In the genomic region with DNA sequence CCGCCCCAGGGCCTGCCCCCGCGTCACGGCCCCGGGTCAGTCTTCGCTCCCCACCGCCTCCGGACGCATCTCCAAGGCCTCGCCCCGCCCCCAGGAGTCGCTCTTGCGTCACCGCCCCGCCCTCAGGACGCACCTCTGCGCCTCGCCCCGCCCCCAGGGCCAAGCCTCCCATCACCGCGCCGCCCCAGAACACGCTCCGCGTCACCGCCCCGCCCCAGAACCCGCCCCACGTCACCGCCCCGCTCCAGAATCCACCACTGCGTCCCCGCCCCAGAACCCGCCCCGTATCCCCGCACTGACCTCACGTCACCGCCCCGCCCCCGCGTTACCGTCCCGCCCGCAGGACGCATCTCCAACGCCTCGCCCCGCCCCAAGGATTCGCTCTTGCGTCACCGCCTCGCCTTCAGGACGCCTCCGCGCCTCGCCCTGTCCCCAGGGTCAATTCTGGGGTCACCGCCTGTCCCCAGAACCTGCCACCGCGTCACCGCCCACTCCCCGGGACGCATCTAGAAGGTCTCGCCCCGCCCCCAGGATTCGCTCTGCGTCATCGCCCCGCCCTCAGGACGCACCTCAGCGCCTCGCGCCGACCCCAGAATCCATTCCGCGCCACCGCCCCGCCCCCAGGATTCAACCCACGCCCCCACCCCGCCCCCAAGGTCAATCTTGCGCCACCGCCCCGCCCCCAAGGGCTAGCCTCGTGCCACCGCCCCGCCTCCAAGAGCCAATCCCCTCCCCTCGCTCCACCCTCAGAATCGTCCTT, we compare ENCODE assay signal across 1 cellular context.
A peak's percentile ranks its signal among the peaks of the same experiment; 100 is the strongest.
TF ChIP-seq lines count a peak whose summit lies in the region.

No MANE protein-coding gene starts in this region.

TF ChIP-seq in K562, 482 proteins besides CTCF, POLR2A, EP300 and RAD21 (continued from another document and continues in another):
- TF ChIP-seq, protein P1, sequence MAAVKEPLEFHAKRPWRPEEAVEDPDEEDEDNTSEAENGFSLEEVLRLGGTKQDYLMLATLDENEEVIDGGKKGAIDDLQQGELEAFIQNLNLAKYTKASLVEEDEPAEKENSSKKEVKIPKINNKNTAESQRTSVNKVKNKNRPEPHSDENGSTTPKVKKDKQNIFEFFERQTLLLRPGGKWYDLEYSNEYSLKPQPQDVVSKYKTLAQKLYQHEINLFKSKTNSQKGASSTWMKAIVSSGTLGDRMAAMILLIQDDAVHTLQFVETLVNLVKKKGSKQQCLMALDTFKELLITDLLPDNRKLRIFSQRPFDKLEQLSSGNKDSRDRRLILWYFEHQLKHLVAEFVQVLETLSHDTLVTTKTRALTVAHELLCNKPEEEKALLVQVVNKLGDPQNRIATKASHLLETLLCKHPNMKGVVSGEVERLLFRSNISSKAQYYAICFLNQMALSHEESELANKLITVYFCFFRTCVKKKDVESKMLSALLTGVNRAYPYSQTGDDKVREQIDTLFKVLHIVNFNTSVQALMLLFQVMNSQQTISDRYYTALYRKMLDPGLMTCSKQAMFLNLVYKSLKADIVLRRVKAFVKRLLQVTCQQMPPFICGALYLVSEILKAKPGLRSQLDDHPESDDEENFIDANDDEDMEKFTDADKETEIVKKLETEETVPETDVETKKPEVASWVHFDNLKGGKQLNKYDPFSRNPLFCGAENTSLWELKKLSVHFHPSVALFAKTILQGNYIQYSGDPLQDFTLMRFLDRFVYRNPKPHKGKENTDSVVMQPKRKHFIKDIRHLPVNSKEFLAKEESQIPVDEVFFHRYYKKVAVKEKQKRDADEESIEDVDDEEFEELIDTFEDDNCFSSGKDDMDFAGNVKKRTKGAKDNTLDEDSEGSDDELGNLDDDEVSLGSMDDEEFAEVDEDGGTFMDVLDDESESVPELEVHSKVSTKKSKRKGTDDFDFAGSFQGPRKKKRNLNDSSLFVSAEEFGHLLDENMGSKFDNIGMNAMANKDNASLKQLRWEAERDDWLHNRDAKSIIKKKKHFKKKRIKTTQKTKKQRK (IDR thresholded peaks at IDR 0.05; ENCODE audit: borderline replicate concordance, low read depth, low read length) = no peak
- TF ChIP-seq ELF2 (CRISPR knock-in tag; IDR thresholded peaks at IDR 0.05) (no peak), TAF1 (IDR thresholded peaks at IDR 0.05; ENCODE audit: control insufficient read depth, extremely low read depth, insufficient read depth, low read length, severe bottlenecking) (no peak), XRCC3 (IDR thresholded peaks at IDR 0.05) (no peak), MAZ (CRISPR knock-in tag; conservative IDR thresholded peaks at IDR 0.05 in 1 of 2, IDR thresholded peaks at IDR 0.05 in 1 of 2) (peak; percentile 52 to 89; a peak in 3 of 4 replicates), DPF2 (IDR thresholded peaks at IDR 0.05) (no peak), PURB (CRISPR knock-in tag; IDR thresholded peaks at IDR 0.05; ENCODE audit: low read depth) (no peak), SUPT5H (IDR thresholded peaks at IDR 0.05) (no peak; the same call in 1 of the 2 replicates), FOXA1 (IDR thresholded peaks at IDR 0.05; ENCODE audit: borderline replicate concordance) (no peak), MYC (IDR thresholded peaks at IDR 0.05; ENCODE audit: low read depth, low read length) (peak; percentile 37; the same call in 1 of the 2 replicates), MYC (CRISPR knock-in tag; IDR thresholded peaks at IDR 0.05; ENCODE audit: borderline replicate concordance, low read depth) (no peak), SMARCA4 (IDR thresholded peaks at IDR 0.05) (no peak), SMAD2 (IDR thresholded peaks at IDR 0.05; ENCODE audit: low read depth, low read length) (no peak), MTA2 (IDR thresholded peaks at IDR 0.05; ENCODE audit: low read depth) (no peak), BDP1 (IDR thresholded peaks at IDR 0.05; ENCODE audit: insufficient read depth, insufficient read length) (no peak), ZNF212 (CRISPR knock-in tag; IDR thresholded peaks at IDR 0.05) (no peak), HDAC6 (IDR thresholded peaks at IDR 0.05; ENCODE audit: low read depth, low read length) (no peak), E2F3 (CRISPR knock-in tag; IDR thresholded peaks at IDR 0.05) (no peak), ESRRB (CRISPR knock-in tag; IDR thresholded peaks at IDR 0.05; ENCODE audit: borderline replicate concordance) (no peak), SREBF1 (IDR thresholded peaks at IDR 0.05; ENCODE audit: borderline replicate concordance, low read depth, low read length) (0 out of 2 replicates have a peak, but pooled peaks have one; percentile 18), MTA1 (IDR thresholded peaks at IDR 0.05; ENCODE audit: borderline replicate concordance) (no peak), TBP (optimal IDR thresholded peaks at IDR 0.05; ENCODE audit: low read depth, low read length) (no peak), RBM17 (IDR thresholded peaks at IDR 0.05; ENCODE audit: borderline replicate concordance, low read depth, low read length) (no peak), HDGF (IDR thresholded peaks at IDR 0.05) (no peak), ZNF174 (CRISPR knock-in tag; IDR thresholded peaks at IDR 0.05) (no peak), ZNF197 (CRISPR knock-in tag; IDR thresholded peaks at IDR 0.05; ENCODE audit: low read depth) (no peak)
- TF ChIP-seq, protein P2, sequence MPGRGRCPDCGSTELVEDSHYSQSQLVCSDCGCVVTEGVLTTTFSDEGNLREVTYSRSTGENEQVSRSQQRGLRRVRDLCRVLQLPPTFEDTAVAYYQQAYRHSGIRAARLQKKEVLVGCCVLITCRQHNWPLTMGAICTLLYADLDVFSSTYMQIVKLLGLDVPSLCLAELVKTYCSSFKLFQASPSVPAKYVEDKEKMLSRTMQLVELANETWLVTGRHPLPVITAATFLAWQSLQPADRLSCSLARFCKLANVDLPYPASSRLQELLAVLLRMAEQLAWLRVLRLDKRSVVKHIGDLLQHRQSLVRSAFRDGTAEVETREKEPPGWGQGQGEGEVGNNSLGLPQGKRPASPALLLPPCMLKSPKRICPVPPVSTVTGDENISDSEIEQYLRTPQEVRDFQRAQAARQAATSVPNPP (IDR thresholded peaks at IDR 0.05; ENCODE audit: borderline replicate concordance, insufficient read depth, insufficient read length) = no peak
- TF ChIP-seq, protein P3, sequence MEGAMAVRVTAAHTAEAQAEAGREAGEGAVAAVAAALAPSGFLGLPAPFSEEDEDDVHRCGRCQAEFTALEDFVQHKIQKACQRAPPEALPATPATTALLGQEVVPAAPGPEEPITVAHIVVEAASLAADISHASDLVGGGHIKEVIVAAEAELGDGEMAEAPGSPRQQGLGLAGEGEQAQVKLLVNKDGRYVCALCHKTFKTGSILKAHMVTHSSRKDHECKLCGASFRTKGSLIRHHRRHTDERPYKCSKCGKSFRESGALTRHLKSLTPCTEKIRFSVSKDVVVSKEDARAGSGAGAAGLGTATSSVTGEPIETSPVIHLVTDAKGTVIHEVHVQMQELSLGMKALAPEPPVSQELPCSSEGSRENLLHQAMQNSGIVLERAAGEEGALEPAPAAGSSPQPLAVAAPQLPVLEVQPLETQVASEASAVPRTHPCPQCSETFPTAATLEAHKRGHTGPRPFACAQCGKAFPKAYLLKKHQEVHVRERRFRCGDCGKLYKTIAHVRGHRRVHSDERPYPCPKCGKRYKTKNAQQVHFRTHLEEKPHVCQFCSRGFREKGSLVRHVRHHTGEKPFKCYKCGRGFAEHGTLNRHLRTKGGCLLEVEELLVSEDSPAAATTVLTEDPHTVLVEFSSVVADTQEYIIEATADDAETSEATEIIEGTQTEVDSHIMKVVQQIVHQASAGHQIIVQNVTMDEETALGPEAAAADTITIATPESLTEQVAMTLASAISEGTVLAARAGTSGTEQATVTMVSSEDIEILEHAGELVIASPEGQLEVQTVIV (CRISPR knock-in tag; IDR thresholded peaks at IDR 0.05; ENCODE audit: borderline replicate concordance) = no peak
- TF ChIP-seq, protein P4, sequence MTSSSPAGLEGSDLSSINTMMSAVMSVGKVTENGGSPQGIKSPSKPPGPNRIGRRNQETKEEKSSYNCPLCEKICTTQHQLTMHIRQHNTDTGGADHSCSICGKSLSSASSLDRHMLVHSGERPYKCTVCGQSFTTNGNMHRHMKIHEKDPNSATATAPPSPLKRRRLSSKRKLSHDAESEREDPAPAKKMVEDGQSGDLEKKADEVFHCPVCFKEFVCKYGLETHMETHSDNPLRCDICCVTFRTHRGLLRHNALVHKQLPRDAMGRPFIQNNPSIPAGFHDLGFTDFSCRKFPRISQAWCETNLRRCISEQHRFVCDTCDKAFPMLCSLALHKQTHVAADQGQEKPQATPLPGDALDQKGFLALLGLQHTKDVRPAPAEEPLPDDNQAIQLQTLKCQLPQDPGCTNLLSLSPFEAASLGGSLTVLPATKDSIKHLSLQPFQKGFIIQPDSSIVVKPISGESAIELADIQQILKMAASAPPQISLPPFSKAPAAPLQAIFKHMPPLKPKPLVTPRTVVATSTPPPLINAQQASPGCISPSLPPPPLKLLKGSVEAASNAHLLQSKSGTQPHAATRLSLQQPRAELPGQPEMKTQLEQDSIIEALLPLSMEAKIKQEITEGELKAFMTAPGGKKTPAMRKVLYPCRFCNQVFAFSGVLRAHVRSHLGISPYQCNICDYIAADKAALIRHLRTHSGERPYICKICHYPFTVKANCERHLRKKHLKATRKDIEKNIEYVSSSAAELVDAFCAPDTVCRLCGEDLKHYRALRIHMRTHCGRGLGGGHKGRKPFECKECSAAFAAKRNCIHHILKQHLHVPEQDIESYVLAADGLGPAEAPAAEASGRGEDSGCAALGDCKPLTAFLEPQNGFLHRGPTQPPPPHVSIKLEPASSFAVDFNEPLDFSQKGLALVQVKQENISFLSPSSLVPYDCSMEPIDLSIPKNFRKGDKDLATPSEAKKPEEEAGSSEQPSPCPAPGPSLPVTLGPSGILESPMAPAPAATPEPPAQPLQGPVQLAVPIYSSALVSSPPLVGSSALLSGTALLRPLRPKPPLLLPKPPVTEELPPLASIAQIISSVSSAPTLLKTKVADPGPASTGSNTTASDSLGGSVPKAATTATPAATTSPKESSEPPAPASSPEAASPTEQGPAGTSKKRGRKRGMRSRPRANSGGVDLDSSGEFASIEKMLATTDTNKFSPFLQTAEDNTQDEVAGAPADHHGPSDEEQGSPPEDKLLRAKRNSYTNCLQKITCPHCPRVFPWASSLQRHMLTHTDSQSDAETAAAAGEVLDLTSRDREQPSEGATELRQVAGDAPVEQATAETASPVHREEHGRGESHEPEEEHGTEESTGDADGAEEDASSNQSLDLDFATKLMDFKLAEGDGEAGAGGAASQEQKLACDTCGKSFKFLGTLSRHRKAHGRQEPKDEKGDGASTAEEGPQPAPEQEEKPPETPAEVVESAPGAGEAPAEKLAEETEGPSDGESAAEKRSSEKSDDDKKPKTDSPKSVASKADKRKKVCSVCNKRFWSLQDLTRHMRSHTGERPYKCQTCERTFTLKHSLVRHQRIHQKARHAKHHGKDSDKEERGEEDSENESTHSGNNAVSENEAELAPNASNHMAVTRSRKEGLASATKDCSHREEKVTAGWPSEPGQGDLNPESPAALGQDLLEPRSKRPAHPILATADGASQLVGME (CRISPR knock-in tag; IDR thresholded peaks at IDR 0.05) = no peak
- TF ChIP-seq, protein P5, sequence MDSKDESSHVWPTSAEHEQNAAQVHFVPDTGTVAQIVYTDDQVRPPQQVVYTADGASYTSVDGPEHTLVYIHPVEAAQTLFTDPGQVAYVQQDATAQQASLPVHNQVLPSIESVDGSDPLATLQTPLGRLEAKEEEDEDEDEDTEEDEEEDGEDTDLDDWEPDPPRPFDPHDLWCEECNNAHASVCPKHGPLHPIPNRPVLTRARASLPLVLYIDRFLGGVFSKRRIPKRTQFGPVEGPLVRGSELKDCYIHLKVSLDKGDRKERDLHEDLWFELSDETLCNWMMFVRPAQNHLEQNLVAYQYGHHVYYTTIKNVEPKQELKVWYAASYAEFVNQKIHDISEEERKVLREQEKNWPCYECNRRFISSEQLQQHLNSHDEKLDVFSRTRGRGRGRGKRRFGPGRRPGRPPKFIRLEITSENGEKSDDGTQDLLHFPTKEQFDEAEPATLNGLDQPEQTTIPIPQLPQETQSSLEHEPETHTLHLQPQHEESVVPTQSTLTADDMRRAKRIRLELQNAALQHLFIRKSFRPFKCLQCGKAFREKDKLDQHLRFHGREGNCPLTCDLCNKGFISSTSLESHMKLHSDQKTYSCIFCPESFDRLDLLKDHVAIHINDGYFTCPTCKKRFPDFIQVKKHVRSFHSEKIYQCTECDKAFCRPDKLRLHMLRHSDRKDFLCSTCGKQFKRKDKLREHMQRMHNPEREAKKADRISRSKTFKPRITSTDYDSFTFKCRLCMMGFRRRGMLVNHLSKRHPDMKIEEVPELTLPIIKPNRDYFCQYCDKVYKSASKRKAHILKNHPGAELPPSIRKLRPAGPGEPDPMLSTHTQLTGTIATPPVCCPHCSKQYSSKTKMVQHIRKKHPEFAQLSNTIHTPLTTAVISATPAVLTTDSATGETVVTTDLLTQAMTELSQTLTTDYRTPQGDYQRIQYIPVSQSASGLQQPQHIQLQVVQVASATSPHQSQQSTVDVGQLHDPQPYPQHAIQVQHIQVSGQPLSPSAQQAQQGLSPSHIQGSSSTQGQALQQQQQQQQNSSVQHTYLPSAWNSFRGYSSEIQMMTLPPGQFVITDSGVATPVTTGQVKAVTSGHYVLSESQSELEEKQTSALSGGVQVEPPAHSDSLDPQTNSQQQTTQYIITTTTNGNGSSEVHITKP (IDR thresholded peaks at IDR 0.05; ENCODE audit: partially characterized antibody) = no peak
- TF ChIP-seq, protein P6, sequence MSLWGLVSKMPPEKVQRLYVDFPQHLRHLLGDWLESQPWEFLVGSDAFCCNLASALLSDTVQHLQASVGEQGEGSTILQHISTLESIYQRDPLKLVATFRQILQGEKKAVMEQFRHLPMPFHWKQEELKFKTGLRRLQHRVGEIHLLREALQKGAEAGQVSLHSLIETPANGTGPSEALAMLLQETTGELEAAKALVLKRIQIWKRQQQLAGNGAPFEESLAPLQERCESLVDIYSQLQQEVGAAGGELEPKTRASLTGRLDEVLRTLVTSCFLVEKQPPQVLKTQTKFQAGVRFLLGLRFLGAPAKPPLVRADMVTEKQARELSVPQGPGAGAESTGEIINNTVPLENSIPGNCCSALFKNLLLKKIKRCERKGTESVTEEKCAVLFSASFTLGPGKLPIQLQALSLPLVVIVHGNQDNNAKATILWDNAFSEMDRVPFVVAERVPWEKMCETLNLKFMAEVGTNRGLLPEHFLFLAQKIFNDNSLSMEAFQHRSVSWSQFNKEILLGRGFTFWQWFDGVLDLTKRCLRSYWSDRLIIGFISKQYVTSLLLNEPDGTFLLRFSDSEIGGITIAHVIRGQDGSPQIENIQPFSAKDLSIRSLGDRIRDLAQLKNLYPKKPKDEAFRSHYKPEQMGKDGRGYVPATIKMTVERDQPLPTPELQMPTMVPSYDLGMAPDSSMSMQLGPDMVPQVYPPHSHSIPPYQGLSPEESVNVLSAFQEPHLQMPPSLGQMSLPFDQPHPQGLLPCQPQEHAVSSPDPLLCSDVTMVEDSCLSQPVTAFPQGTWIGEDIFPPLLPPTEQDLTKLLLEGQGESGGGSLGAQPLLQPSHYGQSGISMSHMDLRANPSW (CRISPR knock-in tag; IDR thresholded peaks at IDR 0.05) = no peak
- TF ChIP-seq, protein P7, sequence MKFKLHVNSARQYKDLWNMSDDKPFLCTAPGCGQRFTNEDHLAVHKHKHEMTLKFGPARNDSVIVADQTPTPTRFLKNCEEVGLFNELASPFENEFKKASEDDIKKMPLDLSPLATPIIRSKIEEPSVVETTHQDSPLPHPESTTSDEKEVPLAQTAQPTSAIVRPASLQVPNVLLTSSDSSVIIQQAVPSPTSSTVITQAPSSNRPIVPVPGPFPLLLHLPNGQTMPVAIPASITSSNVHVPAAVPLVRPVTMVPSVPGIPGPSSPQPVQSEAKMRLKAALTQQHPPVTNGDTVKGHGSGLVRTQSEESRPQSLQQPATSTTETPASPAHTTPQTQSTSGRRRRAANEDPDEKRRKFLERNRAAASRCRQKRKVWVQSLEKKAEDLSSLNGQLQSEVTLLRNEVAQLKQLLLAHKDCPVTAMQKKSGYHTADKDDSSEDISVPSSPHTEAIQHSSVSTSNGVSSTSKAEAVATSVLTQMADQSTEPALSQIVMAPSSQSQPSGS (CRISPR knock-in tag; IDR thresholded peaks at IDR 0.05) = 0 out of 2 replicates have a peak, but pooled peaks have one; percentile 67
